In genomic region chr12:13980548-13981295, GRCh38 we compare ENCODE assay signal across 12 cellular contexts. TPM values are rescaled to one million over a fixed set of nuclear protein-coding genes. Genes with fewer than 3 reads are reported as not detected.
DNase-seq lines count a peak whose midpoint lies in the region; ATAC-seq, FAIRE-seq and TF ChIP-seq lines count a peak whose summit lies in the region.
"Had no signal": no experiment of that assay in that cellular context is flagged by ENCODE, and none has a peak within 500 bp of the region (broad histone marks: within the 10 kb centered on the region; RNA-seq: fewer than 3 reads in every experiment).

No MANE protein-coding gene starts in this region.

- H3K9me3 ChIP-seq in heart left ventricle, result no peaks in the 10 kb centered on the region
- H3K9me3 ChIP-seq in right atrium auricular region, result no peaks in the 10 kb centered on the region
- no peaks in the 10 kb centered on the region for H3K9me3 ChIP-seq in colonic mucosa
- H3K9me3 ChIP-seq in muscle layer of colon (ENCODE audit: low read length), result no peaks in the 10 kb centered on the region

- ATAC-seq in heart left ventricle, result no peak

- no peak for TF ChIP-seq POLR2A in heart left ventricle (IDR thresholded peaks at IDR 0.05)

- 1% methylated on average over 29 to 53 of the region's 53 CpGs for WGBS in heart left ventricle, 4 donors

- peak overlapping the region in 11 of 12 donors; percentile 3 to 46 (median 24) for H3K4me3 ChIP-seq in heart left ventricle
- H3K4me3 ChIP-seq in right atrium auricular region, result peak overlapping the region in 1 of 2 donors; percentile 37
- peak overlapping the region; percentile 29 for H3K4me3 ChIP-seq in colonic mucosa
- peak overlapping the region; percentile 52 to 65 for H3K4me3 ChIP-seq in muscle layer of colon (ENCODE audit: low read depth in 1 of 2, low read length in 2 of 2)

- peaks cover 19 to 87% (median 64%) of the 10 kb centered on the region in 9 donors for H3K27me3 ChIP-seq in heart left ventricle
- peaks cover 9 to 27% of the 10 kb centered on the region in 2 donors for H3K27me3 ChIP-seq in right atrium auricular region
- H3K27me3 ChIP-seq in colonic mucosa, result peaks cover 4% of the 10 kb centered on the region
- peaks cover 30 to 41% of the 10 kb centered on the region in 2 donors for H3K27me3 ChIP-seq in muscle layer of colon (ENCODE audit: control insufficient read depth in 1 of 2, insufficient read depth in 2 of 2, low read length in 2 of 2)

- TF ChIP-seq CTCF in heart left ventricle (IDR thresholded peaks at IDR 0.05) (no peak), right atrium auricular region (IDR thresholded peaks at IDR 0.05) (no peak), colonic mucosa (IDR thresholded peaks at IDR 0.05) (no peak)

- H3K36me3 ChIP-seq in heart left ventricle (no peaks in the 10 kb centered on the region), right atrium auricular region (no peaks in the 10 kb centered on the region), colonic mucosa (no peaks in the 10 kb centered on the region), muscle layer of colon (ENCODE audit: insufficient read depth, low read length) (no peaks in the 10 kb centered on the region)

- DNase-seq in heart left ventricle, result no peak
- DNase-seq in right atrium auricular region (ENCODE audit: low spot score), result no peak
- DNase-seq in colonic mucosa, result no peak
- DNase-seq in urothelium cell line (ENCODE audit: low spot score), result no peak
- no peak for DNase-seq in mesenteric fat pad (ENCODE audit: low spot score)
- DNase-seq in activated CD4-positive, CD25-positive, alpha-beta regulatory T cell treated with anti-CD3 and anti-CD28 coated beads, Interleukin-2, amount 50 U/mL, for 72 hours, result no peak
- DNase-seq in SK-N-DZ (ENCODE audit: low spot score), result no peak
- DNase-seq: activated CD4-positive, alpha-beta T cell treated with anti-CD3 and anti-CD28 coated beads, Interleukin-2, amount 10 ng/mL, durations not matched to agents 7 days and 5 days; DMS153; NCI-H187 treated with DMSO at 0.1 percent for 48 hours; stimulated activated CD4-positive, alpha-beta T cell treated with anti-CD3 and anti-CD28 coated beads, Interleukin-1b, Interleukin-23, amount 100 ng/mL, for 48 hours had no signal

- peaks cover 0 to 22% (median 5%) of the 10 kb centered on the region in 12 donors for H3K4me1 ChIP-seq in heart left ventricle
- H3K4me1 ChIP-seq in right atrium auricular region, result peaks cover 0 to 22% of the 10 kb centered on the region in 2 donors
- no peaks in the 10 kb centered on the region for H3K4me1 ChIP-seq in colonic mucosa
- H3K4me1 ChIP-seq in muscle layer of colon (ENCODE audit: insufficient read depth, low read length), result peaks cover 7% of the 10 kb centered on the region

- FAIRE-seq in urothelium cell line (lab: Jason Lieb, UNC), result peak; percentile 90

- H3K9ac ChIP-seq in colonic mucosa (ENCODE audit: low read depth in 2 of 2, low read length in 2 of 2) (peak overlapping the region in 1 of 2 donors; percentile 26), muscle layer of colon (ENCODE audit: low read length) (no peak overlapping the region)

- intact Hi-C loops in heart left ventricle (cut with DNase I) (loop anchor here in 1 of 10 donors (10.0 kb wide), 1 partner anchor 116 kb away; no protein-coding TSS in a partner anchor), colonic mucosa (cut with DNase I) (no loop called here)

- H3K27ac ChIP-seq in heart left ventricle (no peak overlapping the region), right atrium auricular region (no peak overlapping the region), colonic mucosa (no peak overlapping the region), muscle layer of colon (ENCODE audit: low read depth, low read length) (no peak overlapping the region)

RNA-seq across cellular contexts. Expression of gene GRIN2B, which starts 0.7 kb away (rescaled TPM):
- total RNA-seq in heart left ventricle, result under 1 TPM in 4 of 9 donors, not detected in 5; under 0.01 to 0.54 (median 0.07) TPM
- under 1 TPM; under 0.01 to 0.01 TPM for polyA plus RNA-seq in heart left ventricle
- not detected for total RNA-seq in right atrium auricular region
- total RNA-seq in colonic mucosa, result 1 to 10 TPM; 1.5 to 2.1 TPM
- 0.64 TPM for total RNA-seq in mesenteric fat pad
- not detected in 2 replicates for polyA plus RNA-seq in SK-N-DZ (2014; cell fraction: cytosol; rRNA removed)
- polyA plus RNA-seq in SK-N-DZ (2014; cell fraction: nucleus; rRNA removed), result not detected in 2 replicates
- total RNA-seq: activated CD4-positive, alpha-beta T cell treated with anti-CD3 and anti-CD28 coated beads, Interleukin-2, amount 10 ng/mL, durations not matched to agents 7 days and 5 days had no signal
